Comparison of ENCODE assay signal across 1 cellular context in the genomic region with DNA sequence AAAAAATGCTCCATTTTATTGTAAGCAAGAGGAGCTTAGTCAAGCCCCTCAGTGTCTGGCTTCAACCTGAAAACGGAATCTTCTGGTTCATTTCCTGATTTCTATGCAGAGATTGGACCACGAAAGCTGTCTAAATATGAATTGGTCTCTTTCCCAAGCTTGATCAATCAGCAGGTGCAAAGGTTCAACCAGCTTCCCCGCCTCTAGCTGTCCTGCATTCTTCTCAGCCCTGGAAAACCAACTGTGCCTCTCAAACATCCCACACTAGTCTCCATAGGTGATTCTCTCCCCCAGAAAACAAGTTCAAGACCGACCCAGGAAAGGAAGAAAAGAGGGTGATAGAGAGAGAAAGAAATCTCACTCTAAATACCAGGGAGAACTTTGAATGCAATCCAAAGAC.
TF ChIP-seq lines count a peak whose summit lies in the region.

No MANE protein-coding gene starts in this region.

TF ChIP-seq in HepG2, 621 proteins besides CTCF, POLR2A, EP300 and RAD21 (continued from another document and continues in another):
- TF ChIP-seq, protein P1, sequence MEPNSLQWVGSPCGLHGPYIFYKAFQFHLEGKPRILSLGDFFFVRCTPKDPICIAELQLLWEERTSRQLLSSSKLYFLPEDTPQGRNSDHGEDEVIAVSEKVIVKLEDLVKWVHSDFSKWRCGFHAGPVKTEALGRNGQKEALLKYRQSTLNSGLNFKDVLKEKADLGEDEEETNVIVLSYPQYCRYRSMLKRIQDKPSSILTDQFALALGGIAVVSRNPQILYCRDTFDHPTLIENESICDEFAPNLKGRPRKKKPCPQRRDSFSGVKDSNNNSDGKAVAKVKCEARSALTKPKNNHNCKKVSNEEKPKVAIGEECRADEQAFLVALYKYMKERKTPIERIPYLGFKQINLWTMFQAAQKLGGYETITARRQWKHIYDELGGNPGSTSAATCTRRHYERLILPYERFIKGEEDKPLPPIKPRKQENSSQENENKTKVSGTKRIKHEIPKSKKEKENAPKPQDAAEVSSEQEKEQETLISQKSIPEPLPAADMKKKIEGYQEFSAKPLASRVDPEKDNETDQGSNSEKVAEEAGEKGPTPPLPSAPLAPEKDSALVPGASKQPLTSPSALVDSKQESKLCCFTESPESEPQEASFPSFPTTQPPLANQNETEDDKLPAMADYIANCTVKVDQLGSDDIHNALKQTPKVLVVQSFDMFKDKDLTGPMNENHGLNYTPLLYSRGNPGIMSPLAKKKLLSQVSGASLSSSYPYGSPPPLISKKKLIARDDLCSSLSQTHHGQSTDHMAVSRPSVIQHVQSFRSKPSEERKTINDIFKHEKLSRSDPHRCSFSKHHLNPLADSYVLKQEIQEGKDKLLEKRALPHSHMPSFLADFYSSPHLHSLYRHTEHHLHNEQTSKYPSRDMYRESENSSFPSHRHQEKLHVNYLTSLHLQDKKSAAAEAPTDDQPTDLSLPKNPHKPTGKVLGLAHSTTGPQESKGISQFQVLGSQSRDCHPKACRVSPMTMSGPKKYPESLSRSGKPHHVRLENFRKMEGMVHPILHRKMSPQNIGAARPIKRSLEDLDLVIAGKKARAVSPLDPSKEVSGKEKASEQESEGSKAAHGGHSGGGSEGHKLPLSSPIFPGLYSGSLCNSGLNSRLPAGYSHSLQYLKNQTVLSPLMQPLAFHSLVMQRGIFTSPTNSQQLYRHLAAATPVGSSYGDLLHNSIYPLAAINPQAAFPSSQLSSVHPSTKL (CRISPR knock-in tag; IDR thresholded peaks at IDR 0.05): peak; percentile 81
- no peak for TF ChIP-seq BRD4 (CRISPR knock-in tag; IDR thresholded peaks at IDR 0.05)
- no peak for TF ChIP-seq ARNT (IDR thresholded peaks at IDR 0.05)
- TF ChIP-seq NCOA2 (CRISPR knock-in tag; IDR thresholded peaks at IDR 0.05): peak; percentile 55; the same call in 1 of the 2 replicates
- TF ChIP-seq CREM (IDR thresholded peaks at IDR 0.05): peak; percentile 38; the same call in 1 of the 2 replicates
- no peak for TF ChIP-seq CREM (CRISPR knock-in tag; IDR thresholded peaks at IDR 0.05)
- TF ChIP-seq HMG20B (CRISPR knock-in tag; conservative IDR thresholded peaks at IDR 0.05): no peak
- TF ChIP-seq LCORL (IDR thresholded peaks at IDR 0.05): no peak
- 0 out of 2 replicates have a peak, but pooled peaks have one; percentile 35 for TF ChIP-seq LCORL (CRISPR knock-in tag; IDR thresholded peaks at IDR 0.05)
- peak; percentile 73; the same call in 1 of the 2 replicates for TF ChIP-seq MIXL1 (CRISPR knock-in tag; IDR thresholded peaks at IDR 0.05)
- TF ChIP-seq ZNF235 (CRISPR knock-in tag; IDR thresholded peaks at IDR 0.05; ENCODE audit: borderline replicate concordance): no peak
- 0 out of 2 replicates have a peak, but pooled peaks have one; percentile 10 for TF ChIP-seq HHEX (CRISPR knock-in tag; IDR thresholded peaks at IDR 0.05)
- TF ChIP-seq GATAD2A (CRISPR knock-in tag; IDR thresholded peaks at IDR 0.05): peak; percentile 76
- no peak for TF ChIP-seq KLF15 (CRISPR knock-in tag; IDR thresholded peaks at IDR 0.05; ENCODE audit: borderline replicate concordance)
- no peak for TF ChIP-seq ZNF589 (CRISPR knock-in tag; conservative IDR thresholded peaks at IDR 0.05)
- no peak for TF ChIP-seq ZNF510 (CRISPR knock-in tag; IDR thresholded peaks at IDR 0.05; ENCODE audit: low read depth)
- TF ChIP-seq MED1 (CRISPR knock-in tag; IDR thresholded peaks at IDR 0.05): peak; percentile 30; the same call in 1 of the 2 replicates
- TF ChIP-seq ZNF570 (CRISPR knock-in tag; IDR thresholded peaks at IDR 0.05; ENCODE audit: borderline replicate concordance): no peak
- TF ChIP-seq, protein P2, sequence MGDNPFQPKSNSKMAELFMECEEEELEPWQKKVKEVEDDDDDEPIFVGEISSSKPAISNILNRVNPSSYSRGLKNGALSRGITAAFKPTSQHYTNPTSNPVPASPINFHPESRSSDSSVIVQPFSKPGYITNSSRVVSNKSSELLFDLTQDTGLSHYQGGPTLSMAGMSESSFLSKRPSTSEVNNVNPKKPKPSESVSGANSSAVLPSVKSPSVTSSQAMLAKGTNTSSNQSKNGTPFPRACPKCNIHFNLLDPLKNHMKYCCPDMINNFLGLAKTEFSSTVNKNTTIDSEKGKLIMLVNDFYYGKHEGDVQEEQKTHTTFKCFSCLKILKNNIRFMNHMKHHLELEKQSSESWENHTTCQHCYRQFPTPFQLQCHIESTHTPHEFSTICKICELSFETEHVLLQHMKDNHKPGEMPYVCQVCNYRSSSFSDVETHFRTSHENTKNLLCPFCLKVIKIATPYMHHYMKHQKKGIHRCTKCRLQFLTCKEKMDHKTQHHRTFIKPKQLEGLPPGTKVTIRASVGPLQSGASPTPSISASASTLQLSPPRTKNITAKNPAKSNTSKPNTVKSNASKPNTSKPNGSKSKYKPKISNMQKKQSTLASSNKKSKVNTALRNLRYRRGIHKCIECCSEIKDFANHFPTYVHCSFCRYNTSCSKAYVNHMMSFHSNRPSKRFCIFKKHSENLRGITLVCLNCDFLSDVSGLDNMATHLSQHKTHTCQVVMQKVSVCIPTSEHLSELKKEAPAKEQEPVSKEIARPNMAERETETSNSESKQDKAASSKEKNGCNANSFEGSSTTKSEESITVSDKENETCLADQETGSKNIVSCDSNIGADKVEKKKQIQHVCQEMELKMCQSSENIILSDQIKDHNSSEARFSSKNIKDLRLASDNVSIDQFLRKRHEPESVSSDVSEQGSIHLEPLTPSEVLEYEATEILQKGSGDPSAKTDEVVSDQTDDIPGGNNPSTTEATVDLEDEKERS (CRISPR knock-in tag; IDR thresholded peaks at IDR 0.05): no peak
- TF ChIP-seq, protein P3, sequence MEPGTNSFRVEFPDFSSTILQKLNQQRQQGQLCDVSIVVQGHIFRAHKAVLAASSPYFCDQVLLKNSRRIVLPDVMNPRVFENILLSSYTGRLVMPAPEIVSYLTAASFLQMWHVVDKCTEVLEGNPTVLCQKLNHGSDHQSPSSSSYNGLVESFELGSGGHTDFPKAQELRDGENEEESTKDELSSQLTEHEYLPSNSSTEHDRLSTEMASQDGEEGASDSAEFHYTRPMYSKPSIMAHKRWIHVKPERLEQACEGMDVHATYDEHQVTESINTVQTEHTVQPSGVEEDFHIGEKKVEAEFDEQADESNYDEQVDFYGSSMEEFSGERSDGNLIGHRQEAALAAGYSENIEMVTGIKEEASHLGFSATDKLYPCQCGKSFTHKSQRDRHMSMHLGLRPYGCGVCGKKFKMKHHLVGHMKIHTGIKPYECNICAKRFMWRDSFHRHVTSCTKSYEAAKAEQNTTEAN (CRISPR knock-in tag; conservative IDR thresholded peaks at IDR 0.05): no peak
- peak; percentile 26; the same call in 1 of the 2 replicates for TF ChIP-seq SMC3 (IDR thresholded peaks at IDR 0.05; ENCODE audit: low read length)
- no peak for TF ChIP-seq MAFK (conservative IDR thresholded peaks at IDR 0.05 in 1 of 2, IDR thresholded peaks at IDR 0.05 in 1 of 2; ENCODE audit: low read length in 2 of 2)
- TF ChIP-seq ZNF543 (CRISPR knock-in tag; IDR thresholded peaks at IDR 0.05): no peak
- TF ChIP-seq, protein P4, sequence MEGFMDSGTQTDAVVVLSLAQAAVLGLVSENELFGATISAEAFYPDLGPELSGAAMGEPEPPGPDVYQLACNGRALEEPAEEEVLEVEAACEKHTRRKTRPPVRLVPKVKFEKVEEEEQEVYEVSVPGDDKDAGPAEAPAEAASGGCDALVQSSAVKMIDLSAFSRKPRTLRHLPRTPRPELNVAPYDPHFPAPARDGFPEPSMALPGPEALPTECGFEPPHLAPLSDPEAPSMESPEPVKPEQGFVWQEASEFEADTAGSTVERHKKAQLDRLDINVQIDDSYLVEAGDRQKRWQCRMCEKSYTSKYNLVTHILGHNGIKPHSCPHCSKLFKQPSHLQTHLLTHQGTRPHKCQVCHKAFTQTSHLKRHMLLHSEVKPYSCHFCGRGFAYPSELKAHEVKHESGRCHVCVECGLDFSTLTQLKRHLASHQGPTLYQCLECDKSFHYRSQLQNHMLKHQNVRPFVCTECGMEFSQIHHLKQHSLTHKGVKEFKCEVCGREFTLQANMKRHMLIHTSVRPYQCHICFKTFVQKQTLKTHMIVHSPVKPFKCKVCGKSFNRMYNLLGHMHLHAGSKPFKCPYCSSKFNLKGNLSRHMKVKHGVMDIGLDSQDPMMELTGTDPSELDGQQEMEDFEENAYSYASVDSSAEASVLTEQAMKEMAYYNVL (CRISPR knock-in tag; IDR thresholded peaks at IDR 0.05; ENCODE audit: borderline replicate concordance): 0 out of 2 replicates have a peak, but pooled peaks have one; percentile 64
- TF ChIP-seq FOXA3 (CRISPR knock-in tag; IDR thresholded peaks at IDR 0.05): 0 out of 2 replicates have a peak, but pooled peaks have one; percentile 11
- TF ChIP-seq CCDC6 (CRISPR knock-in tag; IDR thresholded peaks at IDR 0.05): no peak
- no peak for TF ChIP-seq BORCS8-MEF2B (CRISPR knock-in tag; IDR thresholded peaks at IDR 0.05)
- TF ChIP-seq KAT8 (CRISPR knock-in tag; IDR thresholded peaks at IDR 0.05): peak; percentile 17; the same call in 1 of the 2 replicates
- no peak for TF ChIP-seq SRY (CRISPR knock-in tag; IDR thresholded peaks at IDR 0.05)
- 0 out of 2 replicates have a peak, but pooled peaks have one; percentile 17 for TF ChIP-seq ZNF614 (CRISPR knock-in tag; IDR thresholded peaks at IDR 0.05; ENCODE audit: borderline replicate concordance)
- no peak for TF ChIP-seq SKI (IDR thresholded peaks at IDR 0.05; ENCODE audit: partially characterized antibody)
- TF ChIP-seq, protein P5, sequence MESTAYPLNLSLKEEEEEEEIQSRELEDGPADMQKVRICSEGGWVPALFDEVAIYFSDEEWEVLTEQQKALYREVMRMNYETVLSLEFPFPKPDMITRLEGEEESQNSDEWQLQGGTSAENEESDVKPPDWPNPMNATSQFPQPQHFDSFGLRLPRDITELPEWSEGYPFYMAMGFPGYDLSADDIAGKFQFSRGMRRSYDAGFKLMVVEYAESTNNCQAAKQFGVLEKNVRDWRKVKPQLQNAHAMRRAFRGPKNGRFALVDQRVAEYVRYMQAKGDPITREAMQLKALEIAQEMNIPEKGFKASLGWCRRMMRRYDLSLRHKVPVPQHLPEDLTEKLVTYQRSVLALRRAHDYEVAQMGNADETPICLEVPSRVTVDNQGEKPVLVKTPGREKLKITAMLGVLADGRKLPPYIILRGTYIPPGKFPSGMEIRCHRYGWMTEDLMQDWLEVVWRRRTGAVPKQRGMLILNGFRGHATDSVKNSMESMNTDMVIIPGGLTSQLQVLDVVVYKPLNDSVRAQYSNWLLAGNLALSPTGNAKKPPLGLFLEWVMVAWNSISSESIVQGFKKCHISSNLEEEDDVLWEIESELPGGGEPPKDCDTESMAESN (CRISPR knock-in tag; conservative IDR thresholded peaks at IDR 0.05): no peak
- TF ChIP-seq ZFP1 (CRISPR knock-in tag; IDR thresholded peaks at IDR 0.05): 0 out of 2 replicates have a peak, but pooled peaks have one; percentile 42
- no peak for TF ChIP-seq FOXK1 (CRISPR knock-in tag; IDR thresholded peaks at IDR 0.05; ENCODE audit: borderline replicate concordance, low read depth)
- peak; percentile 49; the same call in 1 of the 2 replicates for TF ChIP-seq RXRB (CRISPR knock-in tag; IDR thresholded peaks at IDR 0.05; ENCODE audit: borderline replicate concordance)
- TF ChIP-seq ZSCAN31 (CRISPR knock-in tag; IDR thresholded peaks at IDR 0.05; ENCODE audit: low read depth): 0 out of 2 replicates have a peak, but pooled peaks have one; percentile 28
- TF ChIP-seq HMG20A (CRISPR knock-in tag; IDR thresholded peaks at IDR 0.05; ENCODE audit: borderline replicate concordance): no peak
- TF ChIP-seq NR2F6 (IDR thresholded peaks at IDR 0.05): peak; percentile 34; the same call in 1 of the 2 replicates
- TF ChIP-seq NR2F6 (CRISPR knock-in tag; IDR thresholded peaks at IDR 0.05): 0 out of 2 replicates have a peak, but pooled peaks have one; percentile 13
- TF ChIP-seq HOXD1 (CRISPR knock-in tag; IDR thresholded peaks at IDR 0.05): no peak
- peak; percentile 49; the same call in 1 of the 2 replicates for TF ChIP-seq CEBPB (IDR thresholded peaks at IDR 0.05; ENCODE audit: borderline replicate concordance, low read depth, low read length)
- TF ChIP-seq HNF4G (IDR thresholded peaks at IDR 0.05; ENCODE audit: borderline replicate concordance, low read depth, low read length): peak; percentile 86
- TF ChIP-seq HNF4G (CRISPR knock-in tag; IDR thresholded peaks at IDR 0.05; ENCODE audit: borderline replicate concordance, low read depth): no peak; the same call in 1 of the 2 replicates
- no peak for TF ChIP-seq ZNF670 (CRISPR knock-in tag; IDR thresholded peaks at IDR 0.05; ENCODE audit: borderline replicate concordance)
- TF ChIP-seq, protein P6, sequence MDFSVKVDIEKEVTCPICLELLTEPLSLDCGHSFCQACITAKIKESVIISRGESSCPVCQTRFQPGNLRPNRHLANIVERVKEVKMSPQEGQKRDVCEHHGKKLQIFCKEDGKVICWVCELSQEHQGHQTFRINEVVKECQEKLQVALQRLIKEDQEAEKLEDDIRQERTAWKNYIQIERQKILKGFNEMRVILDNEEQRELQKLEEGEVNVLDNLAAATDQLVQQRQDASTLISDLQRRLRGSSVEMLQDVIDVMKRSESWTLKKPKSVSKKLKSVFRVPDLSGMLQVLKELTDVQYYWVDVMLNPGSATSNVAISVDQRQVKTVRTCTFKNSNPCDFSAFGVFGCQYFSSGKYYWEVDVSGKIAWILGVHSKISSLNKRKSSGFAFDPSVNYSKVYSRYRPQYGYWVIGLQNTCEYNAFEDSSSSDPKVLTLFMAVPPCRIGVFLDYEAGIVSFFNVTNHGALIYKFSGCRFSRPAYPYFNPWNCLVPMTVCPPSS (IDR thresholded peaks at IDR 0.05): no peak
- TF ChIP-seq SOX6 (IDR thresholded peaks at IDR 0.05): no peak
- TF ChIP-seq SOX6 (CRISPR knock-in tag; IDR thresholded peaks at IDR 0.05): peak; percentile 65; the same call in 1 of the 2 replicates
- TF ChIP-seq ZSCAN22 (CRISPR knock-in tag; IDR thresholded peaks at IDR 0.05): no peak
- TF ChIP-seq, protein P7, sequence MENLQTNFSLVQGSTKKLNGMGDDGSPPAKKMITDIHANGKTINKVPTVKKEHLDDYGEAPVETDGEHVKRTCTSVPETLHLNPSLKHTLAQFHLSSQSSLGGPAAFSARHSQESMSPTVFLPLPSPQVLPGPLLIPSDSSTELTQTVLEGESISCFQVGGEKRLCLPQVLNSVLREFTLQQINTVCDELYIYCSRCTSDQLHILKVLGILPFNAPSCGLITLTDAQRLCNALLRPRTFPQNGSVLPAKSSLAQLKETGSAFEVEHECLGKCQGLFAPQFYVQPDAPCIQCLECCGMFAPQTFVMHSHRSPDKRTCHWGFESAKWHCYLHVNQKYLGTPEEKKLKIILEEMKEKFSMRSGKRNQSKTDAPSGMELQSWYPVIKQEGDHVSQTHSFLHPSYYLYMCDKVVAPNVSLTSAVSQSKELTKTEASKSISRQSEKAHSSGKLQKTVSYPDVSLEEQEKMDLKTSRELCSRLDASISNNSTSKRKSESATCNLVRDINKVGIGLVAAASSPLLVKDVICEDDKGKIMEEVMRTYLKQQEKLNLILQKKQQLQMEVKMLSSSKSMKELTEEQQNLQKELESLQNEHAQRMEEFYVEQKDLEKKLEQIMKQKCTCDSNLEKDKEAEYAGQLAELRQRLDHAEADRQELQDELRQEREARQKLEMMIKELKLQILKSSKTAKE (CRISPR knock-in tag; IDR thresholded peaks at IDR 0.05; ENCODE audit: borderline replicate concordance): no peak
- TF ChIP-seq HDAC2 (CRISPR knock-in tag; IDR thresholded peaks at IDR 0.05): peak; percentile 35; the same call in 1 of the 2 replicates
